8 cellular contexts compared by ENCODE assay signal in genomic region chr19:48637449-48637947, GRCh38. TPM values are rescaled to one million over a fixed set of nuclear protein-coding genes. Genes with fewer than 3 reads are reported as not detected.
DNase-seq lines count a peak whose midpoint lies in the region; ATAC-seq lines count a peak whose summit lies in the region.

No MANE protein-coding gene starts in this region.

- H3K36me3 Mint-ChIP-seq in memory B cell, result peaks cover 15% of the 10 kb centered on the region

- peak overlapping the region; percentile 96 for H3K27ac Mint-ChIP-seq in memory B cell

- peak overlapping the region; percentile 96 for H3K4me3 Mint-ChIP-seq in memory B cell

- ATAC-seq in GM21367 (IDR thresholded peaks at IDR 0.05; ENCODE audit: unreplicated experiment) (peak; percentile 52), memory B cell (ENCODE audit: low read depth) (peak; percentile 70)

- H3K9me3 Mint-ChIP-seq in memory B cell, result peaks cover 3% of the 10 kb centered on the region

- no peaks in the 10 kb centered on the region for H3K27me3 Mint-ChIP-seq in memory B cell

- peaks cover 42% of the 10 kb centered on the region for H3K4me1 Mint-ChIP-seq in memory B cell

- DNase-seq in CMK (ENCODE audit: low read depth) (peak; percentile 100), HT1080 (ENCODE audit: low read depth) (peak; percentile 98), memory B cell (ENCODE audit: low spot score in 2 of 2) (peak; percentile 95 to 98)
- peak; percentile 92 for DNase-seq in NK-92 treated with Interleukin-12 subunit alpha and Interleukin-12 subunit beta, amount 100 ng/mL, for 24 hours (lab: John Stamatoyannopoulos, UW)
- peak; percentile 99 to 100 for DNase-seq in activated CD8-positive, alpha-beta memory T cell treated with anti-CD3 and anti-CD28 coated beads for 4 hours (ENCODE audit: low read depth in 2 of 2)
- DNase-seq in effector CD8-positive, alpha-beta T cell (lab: John Stamatoyannopoulos, UW), result peak; percentile 99
- DNase-seq in stimulated activated CD8-positive, alpha-beta memory T cell treated with anti-CD3 and anti-CD28 coated beads, Interleukin-12 subunit alpha, Interleukin-12 subunit beta, amount 100 ng/mL, for 1 hour (ENCODE audit: low read depth), result peak; percentile 99

RNA-seq across cellular contexts. Expression of gene DBP, which starts 0.3 kb away (rescaled TPM):
- total RNA-seq in HT1080 (2014; rRNA removed; shearing (Covaris generic)), result 10.3 and 11.1 TPM in 2 replicates
- 5.1 and 7.7 TPM in 2 replicates for polyA plus RNA-seq in HT1080 (2015; cell fraction: cytosol; rRNA removed)
- polyA plus RNA-seq in HT1080 (2015; cell fraction: nucleus; rRNA removed), result 2.8 and 4.6 TPM in 2 replicates

RNA-seq across cellular contexts. Expression of gene CA11, which starts 8.5 kb away (rescaled TPM):
- 0.77 and 1.4 TPM in 2 replicates for total RNA-seq in HT1080 (2014; rRNA removed; shearing (Covaris generic))
- polyA plus RNA-seq in HT1080 (2015; cell fraction: cytosol; rRNA removed), result 0.59 and 0.69 TPM in 2 replicates
- 0.29 and 1.2 TPM in 2 replicates for polyA plus RNA-seq in HT1080 (2015; cell fraction: nucleus; rRNA removed)

RNA-seq across cellular contexts. Expression of gene SPHK2, which starts 18.2 kb away (rescaled TPM):
- total RNA-seq in HT1080 (2014; rRNA removed; shearing (Covaris generic)), result 15.9 and 16.5 TPM in 2 replicates
- polyA plus RNA-seq in HT1080 (2015; cell fraction: cytosol; rRNA removed), result 20.1 and 23.8 TPM in 2 replicates
- polyA plus RNA-seq in HT1080 (2015; cell fraction: nucleus; rRNA removed), result 28.3 and 34.4 TPM in 2 replicates

RNA-seq across cellular contexts. Expression of gene RPL18, which starts 18.5 kb away (rescaled TPM):
- 2,830 and 3,901 TPM in 2 replicates for total RNA-seq in HT1080 (2014; rRNA removed; shearing (Covaris generic))
- polyA plus RNA-seq in HT1080 (2015; cell fraction: cytosol; rRNA removed), result 2,165 and 2,266 TPM in 2 replicates
- 760 and 890 TPM in 2 replicates for polyA plus RNA-seq in HT1080 (2015; cell fraction: nucleus; rRNA removed)

RNA-seq across cellular contexts. Expression of gene FAM83E, which starts 22.6 kb away (rescaled TPM):
- total RNA-seq in HT1080 (2014; rRNA removed; shearing (Covaris generic)), result 1.2 TPM in 1 of 2 replicates, not detected in the other
- not detected in 2 replicates for polyA plus RNA-seq in HT1080 (2015; cell fraction: cytosol; rRNA removed)
- polyA plus RNA-seq in HT1080 (2015; cell fraction: nucleus; rRNA removed), result 1.3 TPM in 1 of 2 replicates, not detected in the other

Comparison
In these comparisons a context has a peak if more than half of its experiments do, and no peak if none do; other contexts are left out.
1. Peak in every context shown above with its lines: DNase-seq and ATAC-seq.